16 cellular contexts compared by ENCODE assay signal in genomic region chr15:28957606-28958498, GRCh38.
DNase-seq lines count a peak whose midpoint lies in the region; ATAC-seq and TF ChIP-seq lines count a peak whose summit lies in the region.
"Had no signal": no experiment of that assay in that cellular context is flagged by ENCODE, and none has a peak within 500 bp of the region (broad histone marks: within the 10 kb centered on the region; RNA-seq: fewer than 3 reads in every experiment).

No MANE protein-coding gene starts in this region.

- intact Hi-C loops in vagina (cut with DNase I) = no loop called here

- no peak for TF ChIP-seq CTCF in vagina (IDR thresholded peaks at IDR 0.05)

- H3K27ac ChIP-seq in vagina = no peak overlapping the region

- CTCF ChIA-PET in T-cell (lab: Charles Lee) = interaction anchor here in 1 of 2 donors (0.6 kb wide), 1 partner anchor 28 kb away, joined by 3 read pairs; no protein-coding TSS in a partner anchor

- no peaks in the 10 kb centered on the region for H3K9me3 Mint-ChIP-seq in activated naive CD8-positive, alpha-beta T cell (ENCODE audit: low read depth)
- no peaks in the 10 kb centered on the region for H3K9me3 Mint-ChIP-seq in activated naive CD8-positive, alpha-beta T cell treated with anti-CD3 and anti-CD28 coated beads, Interleukin-2, amount 50 U/mL, for 24 hours
- no peaks in the 10 kb centered on the region for H3K9me3 Mint-ChIP-seq in T-cell
- H3K9me3 Mint-ChIP-seq in stimulated activated memory B cell treated with anti-CD40 and anti-IgM and Interleukin-4, amounts not matched to agents 10 μg/mL and 1 μg/mL and 100 μg/mL, for 72 hours = no peaks in the 10 kb centered on the region

- H3K9me3 ChIP-seq in vagina = no peaks in the 10 kb centered on the region

- no peak overlapping the region for H3K4me3 ChIP-seq in vagina
- H3K4me3 ChIP-seq: GM12878 had no signal

- ATAC-seq in activated naive CD8-positive, alpha-beta T cell treated with anti-CD3 and anti-CD28 coated beads, Interleukin-2, amount 50 U/mL, for 24 hours = no peak
- no peak for ATAC-seq in T-cell (replicated peaks in 1 of 4)
- no peak for ATAC-seq in stimulated activated memory B cell treated with anti-CD40 and anti-IgM and Interleukin-4, amounts not matched to agents 10 μg/mL and 1 μg/mL and 100 μg/mL, for 72 hours
- no peak for ATAC-seq in HG02870 (IDR thresholded peaks at IDR 0.05; ENCODE audit: unreplicated experiment)
- ATAC-seq: GM12878, PC-3 had no signal

- no peaks in the 10 kb centered on the region for H3K27me3 Mint-ChIP-seq in activated naive CD8-positive, alpha-beta T cell
- H3K27me3 Mint-ChIP-seq in activated naive CD8-positive, alpha-beta T cell treated with anti-CD3 and anti-CD28 coated beads, Interleukin-2, amount 50 U/mL, for 24 hours = no peaks in the 10 kb centered on the region
- no peaks in the 10 kb centered on the region for H3K27me3 Mint-ChIP-seq in T-cell
- H3K27me3 Mint-ChIP-seq in stimulated activated memory B cell treated with anti-CD40 and anti-IgM and Interleukin-4, amounts not matched to agents 10 μg/mL and 1 μg/mL and 100 μg/mL, for 72 hours = no peaks in the 10 kb centered on the region

- H3K36me3 ChIP-seq in vagina = no peaks in the 10 kb centered on the region

- H3K27me3 ChIP-seq in vagina = no peaks in the 10 kb centered on the region

- POLR2A ChIA-PET in T-cell (lab: Charles Lee) = no interaction called here

- peaks cover 7% of the 10 kb centered on the region for H3K36me3 Mint-ChIP-seq in activated naive CD8-positive, alpha-beta T cell
- H3K36me3 Mint-ChIP-seq in activated naive CD8-positive, alpha-beta T cell treated with anti-CD3 and anti-CD28 coated beads, Interleukin-2, amount 50 U/mL, for 24 hours (ENCODE audit: low read depth) = no peaks in the 10 kb centered on the region
- peaks cover 6% of the 10 kb centered on the region for H3K36me3 Mint-ChIP-seq in T-cell
- H3K36me3 Mint-ChIP-seq in stimulated activated memory B cell treated with anti-CD40 and anti-IgM and Interleukin-4, amounts not matched to agents 10 μg/mL and 1 μg/mL and 100 μg/mL, for 72 hours = no peaks in the 10 kb centered on the region
- H3K36me3 Mint-ChIP-seq: CD14-positive monocyte had no signal

- H3K27ac Mint-ChIP-seq in activated naive CD8-positive, alpha-beta T cell = peak overlapping the region; percentile 34
- no peak overlapping the region for H3K27ac Mint-ChIP-seq in activated naive CD8-positive, alpha-beta T cell treated with anti-CD3 and anti-CD28 coated beads, Interleukin-2, amount 50 U/mL, for 24 hours
- H3K27ac Mint-ChIP-seq in T-cell = peak overlapping the region; percentile 39 to 49
- no peak overlapping the region for H3K27ac Mint-ChIP-seq in stimulated activated memory B cell treated with anti-CD40 and anti-IgM and Interleukin-4, amounts not matched to agents 10 μg/mL and 1 μg/mL and 100 μg/mL, for 72 hours

- H3K4me3 Mint-ChIP-seq in activated naive CD8-positive, alpha-beta T cell = no peak overlapping the region
- H3K4me3 Mint-ChIP-seq in activated naive CD8-positive, alpha-beta T cell treated with anti-CD3 and anti-CD28 coated beads, Interleukin-2, amount 50 U/mL, for 24 hours = no peak overlapping the region
- H3K4me3 Mint-ChIP-seq in T-cell = no peak overlapping the region
- H3K4me3 Mint-ChIP-seq in stimulated activated memory B cell treated with anti-CD40 and anti-IgM and Interleukin-4, amounts not matched to agents 10 μg/mL and 1 μg/mL and 100 μg/mL, for 72 hours = no peak overlapping the region
- H3K4me3 Mint-ChIP-seq: CD14-positive monocyte had no signal

- H3K4me1 Mint-ChIP-seq in activated naive CD8-positive, alpha-beta T cell (ENCODE audit: low read depth) = peaks cover 72% of the 10 kb centered on the region
- H3K4me1 Mint-ChIP-seq in activated naive CD8-positive, alpha-beta T cell treated with anti-CD3 and anti-CD28 coated beads, Interleukin-2, amount 50 U/mL, for 24 hours = peaks cover 63% of the 10 kb centered on the region
- peaks cover 63 to 69% (median 69%) of the 10 kb centered on the region in 3 donors for H3K4me1 Mint-ChIP-seq in T-cell
- no peaks in the 10 kb centered on the region for H3K4me1 Mint-ChIP-seq in stimulated activated memory B cell treated with anti-CD40 and anti-IgM and Interleukin-4, amounts not matched to agents 10 μg/mL and 1 μg/mL and 100 μg/mL, for 72 hours

- DNase-seq in activated naive CD8-positive, alpha-beta T cell treated with anti-CD3 and anti-CD28 coated beads, Interleukin-2, amount 50 U/mL, for 24 hours = no peak
- DNase-seq in T-cell (no peak), mesenteric fat pad (ENCODE audit: low spot score) (peak; percentile 53), vagina (ENCODE audit: extremely low spot score in 2 of 2) (peak; percentile 74 to 92), inferior parietal cortex (ENCODE audit: extremely low spot score) (no peak)
- DNase-seq: Calu3, HCEC 1CT, NCI-H1048, NCI-H1694, NCI-H69, PC-3 had no signal

- H3K4me1 ChIP-seq in vagina = no peaks in the 10 kb centered on the region

- TF ChIP-seq POLR2A in vagina (IDR thresholded peaks at IDR 0.05) = no peak

Comparison
In these comparisons a context has a peak if more than half of its experiments do, and no peak if none do; other contexts are left out.
1. H3K27ac Mint-ChIP-seq: peak in activated naive CD8-positive, alpha-beta T cell (single experiment) and T-cell (2 of 2); none in activated naive CD8-positive, alpha-beta T cell treated with anti-CD3 and anti-CD28 coated beads, Interleukin-2, amount 50 U/mL, for 24 hours (single experiment) and stimulated activated memory B cell treated with anti-CD40 and anti-IgM and Interleukin-4, amounts not matched to agents 10 μg/mL and 1 μg/mL and 100 μg/mL, for 72 hours (single experiment).
2. DNase-seq: peak in mesenteric fat pad (single experiment) and vagina (2 of 2); none in activated naive CD8-positive, alpha-beta T cell treated with anti-CD3 and anti-CD28 coated beads, Interleukin-2, amount 50 U/mL, for 24 hours (single experiment), T-cell (0 of 34) and inferior parietal cortex (single experiment).